Comparison of ENCODE assay signal across 14 cellular contexts in genomic region chrX:56798866-56799864, GRCh38.
DNase-seq lines count a peak whose midpoint lies in the region; ATAC-seq, FAIRE-seq and TF ChIP-seq lines count a peak whose summit lies in the region.
"Had no signal": no experiment of that assay in that cellular context is flagged by ENCODE, and none has a peak within 500 bp of the region (broad histone marks: within the 10 kb centered on the region; RNA-seq: fewer than 3 reads in every experiment).

No MANE protein-coding gene starts in this region.

- H3K9me3 Mint-ChIP-seq in activated T-helper 1 cell treated with anti-CD3 and anti-CD28 coated beads, Interleukin-12 subunit alpha, Interleukin-12 subunit beta, Interleukin-2, Interleukin-4 antibody, amounts not matched to agents 30 ng/mL and 10 ng/mL and 1 ng/mL, durations not matched to agents 14 hours and 24 hours and 36 hours: no peaks in the 10 kb centered on the region

- ATAC-seq in Right ventricle myocardium inferior (no peak), GM18861 (IDR thresholded peaks at IDR 0.05; ENCODE audit: unreplicated experiment) (no peak)

- TF ChIP-seq CTCF in uterus (IDR thresholded peaks at IDR 0.05): peak in 3 of 4 experiments; percentile 19 to 21 (median 20)
- TF ChIP-seq CTCF in brain microvascular endothelial cell (IDR thresholded peaks at IDR 0.05; ENCODE audit: low read depth, low read length, missing control alignments): no peak

- no peak overlapping the region for H3K4me3 ChIP-seq in uterus
- H3K4me3 ChIP-seq in brain microvascular endothelial cell (ENCODE audit: low read depth, low read length): no peak overlapping the region
- H3K4me3 ChIP-seq: thyroid gland had no signal

- H3K9me3 ChIP-seq in uterus: no peaks in the 10 kb centered on the region
- H3K9me3 ChIP-seq: thyroid gland had no signal

- H3K4me1 ChIP-seq in uterus: peaks cover 0 to 4% of the 10 kb centered on the region in 2 donors

- H3K36me3 ChIP-seq in uterus (no peaks in the 10 kb centered on the region), brain microvascular endothelial cell (replicated peaks) (no peaks in the 10 kb centered on the region)
- H3K36me3 ChIP-seq: thyroid gland had no signal

- H3K4me1 Mint-ChIP-seq in activated T-helper 1 cell treated with anti-CD3 and anti-CD28 coated beads, Interleukin-12 subunit alpha, Interleukin-12 subunit beta, Interleukin-2, Interleukin-4 antibody, amounts not matched to agents 30 ng/mL and 10 ng/mL and 1 ng/mL, durations not matched to agents 14 hours and 24 hours and 36 hours (ENCODE audit: low read depth): peaks cover 42% of the 10 kb centered on the region

- H3K27me3 Mint-ChIP-seq in activated T-helper 1 cell treated with anti-CD3 and anti-CD28 coated beads, Interleukin-12 subunit alpha, Interleukin-12 subunit beta, Interleukin-2, Interleukin-4 antibody, amounts not matched to agents 30 ng/mL and 10 ng/mL and 1 ng/mL, durations not matched to agents 14 hours and 24 hours and 36 hours (ENCODE audit: insufficient read depth): no peaks in the 10 kb centered on the region

- peaks cover 7% of the 10 kb centered on the region for H3K36me3 Mint-ChIP-seq in activated T-helper 1 cell treated with anti-CD3 and anti-CD28 coated beads, Interleukin-12 subunit alpha, Interleukin-12 subunit beta, Interleukin-2, Interleukin-4 antibody, amounts not matched to agents 30 ng/mL and 10 ng/mL and 1 ng/mL, durations not matched to agents 14 hours and 24 hours and 36 hours (ENCODE audit: low read depth)

- FAIRE-seq in H54 (lab: Jason Lieb, UNC): no peak
- FAIRE-seq: D721Med, frontal cortex, HTR-8/SVneo had no signal

- peak overlapping the region; percentile 77 for H3K27ac Mint-ChIP-seq in activated T-helper 1 cell treated with anti-CD3 and anti-CD28 coated beads, Interleukin-12 subunit alpha, Interleukin-12 subunit beta, Interleukin-2, Interleukin-4 antibody, amounts not matched to agents 30 ng/mL and 10 ng/mL and 1 ng/mL, durations not matched to agents 14 hours and 24 hours and 36 hours

- H3K27me3 ChIP-seq in uterus (no peaks in the 10 kb centered on the region), brain microvascular endothelial cell (replicated peaks) (no peaks in the 10 kb centered on the region)
- H3K27me3 ChIP-seq: thyroid gland had no signal

- no peak overlapping the region for H3K4me3 Mint-ChIP-seq in activated T-helper 1 cell treated with anti-CD3 and anti-CD28 coated beads, Interleukin-12 subunit alpha, Interleukin-12 subunit beta, Interleukin-2, Interleukin-4 antibody, amounts not matched to agents 30 ng/mL and 10 ng/mL and 1 ng/mL, durations not matched to agents 14 hours and 24 hours and 36 hours

- peak; percentile 75 for DNase-seq in cardiac septum (ENCODE audit: low spot score)
- DNase-seq in Right ventricle myocardium inferior (ENCODE audit: missing footprints): no peak
- no peak for DNase-seq in activated T-helper 1 cell treated with anti-CD3 and anti-CD28 coated beads, Interleukin-12 subunit alpha, Interleukin-12 subunit beta, Interleukin-2, Interleukin-4 antibody, amounts not matched to agents 30 ng/mL and 10 ng/mL and 1 ng/mL, durations not matched to agents 14 hours and 24 hours and 36 hours (ENCODE audit: low spot score)
- DNase-seq in kidney tubule cell (ENCODE audit: low spot score): peak; percentile 27
- peak; percentile 41 to 51 for DNase-seq in uterus
- DNase-seq in H54 (ENCODE audit: insufficient read length, low spot score): no peak
- no peak for DNase-seq in brain microvascular endothelial cell
- DNase-seq: NCI-H526, thyroid gland had no signal

- TF ChIP-seq POLR2A in uterus (IDR thresholded peaks at IDR 0.05) (no peak), H54 (IDR thresholded peaks at IDR 0.05; ENCODE audit: low read depth, low read length) (no peak)

- no peak overlapping the region for H3K27ac ChIP-seq in uterus
- H3K27ac ChIP-seq in brain microvascular endothelial cell: no peak overlapping the region
- H3K27ac ChIP-seq: thyroid gland, VCaP had no signal

- intact Hi-C loops in cardiac septum (cut with DNase I) (no loop called here), Right ventricle myocardium inferior (cut with DNase I) (no loop called here), uterus (cut with DNase I; ENCODE audit: low total_unique reads) (no loop called here)
- intact Hi-C loops in activated T-helper 1 cell treated with anti-CD3 and anti-CD28 coated beads, Interleukin-12 subunit alpha, Interleukin-12 subunit beta, Interleukin-2, Interleukin-4 antibody, amounts not matched to agents 30 ng/mL and 10 ng/mL and 1 ng/mL, durations not matched to agents 14 hours and 24 hours and 36 hours (cut with micrococcal nuclease): no loop called here

- in situ Hi-C loops in brain microvascular endothelial cell (cut with HindIII; ENCODE audit: low pct_ligation_motif_present, low sequenced_read_pairs): no loop called here

Comparison
In these comparisons a context has a peak if more than half of its experiments do, and no peak if none do; other contexts are left out.
1. DNase-seq: peak in cardiac septum (single experiment), kidney tubule cell (single experiment) and uterus (2 of 2); none in Right ventricle myocardium inferior (single experiment), activated T-helper 1 cell treated with anti-CD3 and anti-CD28 coated beads, Interleukin-12 subunit alpha, Interleukin-12 subunit beta, Interleukin-2, Interleukin-4 antibody, amounts not matched to agents 30 ng/mL and 10 ng/mL and 1 ng/mL, durations not matched to agents 14 hours and 24 hours and 36 hours (single experiment), H54 (single experiment) and brain microvascular endothelial cell (single experiment).